In genomic region chrX:47218280-47218919, GRCh38 we compare ENCODE assay signal across 8 cellular contexts. TPM values are rescaled to one million over a fixed set of nuclear protein-coding genes. Genes with fewer than 3 reads are reported as not detected.
DNase-seq lines count a peak whose midpoint lies in the region; ATAC-seq lines count a peak whose summit lies in the region.

TSS of gene CDK16 (plus strand) at chrX:47218681. CDS start at chrX:47223558, 4,877 bp downstream.

- POLR2A ChIA-PET in activated CD8-positive, alpha-beta T cell treated with anti-CD3 and anti-CD28 coated beads, Interleukin-2, amount 10 ng/mL, durations not matched to agents 7 days and 5 days (lab: Charles Lee), result interaction anchor here (0.8 to 4.4 kb wide), 9 partner anchors 10 to 338 kb away, joined by 3 to 42 read pairs (median 4); partner anchors contain the start of genes NDUFB11, RBM10 and USP11

- no peaks in the 10 kb centered on the region for H3K9me3 Mint-ChIP-seq in activated CD8-positive, alpha-beta T cell treated with anti-CD3 and anti-CD28 coated beads, Interleukin-2, amount 10 ng/mL, durations not matched to agents 7 days and 5 days (ENCODE audit: insufficient read depth)

- ATAC-seq in GM19397 (IDR thresholded peaks at IDR 0.05; ENCODE audit: unreplicated experiment) (peak; percentile 47), HG03565 (IDR thresholded peaks at IDR 0.05; ENCODE audit: unreplicated experiment) (peak; percentile 32)
- ATAC-seq in activated CD8-positive, alpha-beta T cell treated with anti-CD3 and anti-CD28 coated beads, Interleukin-2, amount 10 ng/mL, durations not matched to agents 7 days and 5 days, result peak; percentile 54

- H3K4me1 Mint-ChIP-seq in activated CD8-positive, alpha-beta T cell treated with anti-CD3 and anti-CD28 coated beads, Interleukin-2, amount 10 ng/mL, durations not matched to agents 7 days and 5 days (ENCODE audit: low read depth), result peaks cover 39% of the 10 kb centered on the region

- peak within 1 kb of the TSS; percentile 90 for H3K4me3 Mint-ChIP-seq in activated CD8-positive, alpha-beta T cell treated with anti-CD3 and anti-CD28 coated beads, Interleukin-2, amount 10 ng/mL, durations not matched to agents 7 days and 5 days

- DNase-seq in CD1c-positive myeloid dendritic cell (ENCODE audit: extremely low spot score) (peak; percentile 80), NCI-H774 (lab: John Stamatoyannopoulos, UW) (peak; percentile 63), ecto neural progenitor cell (ENCODE audit: low spot score) (peak; percentile 92), lung microvascular endothelial cell (ENCODE audit: low read depth in 2 of 2) (peak; percentile 85 to 93)
- DNase-seq in activated CD8-positive, alpha-beta T cell treated with anti-CD3 and anti-CD28 coated beads, Interleukin-2, amount 10 ng/mL, durations not matched to agents 7 days and 5 days, result peak; percentile 75
- peak; percentile 28 to 66 (median 35) for DNase-seq in stimulated activated CD4-positive, alpha-beta T cell treated with anti-CD3 and anti-CD28 coated beads, TNF-alpha, amount 100 ng/mL, for 48 hours (ENCODE audit: low read depth in 3 of 3)

- peaks cover 55% of the 10 kb centered on the region for H3K36me3 Mint-ChIP-seq in activated CD8-positive, alpha-beta T cell treated with anti-CD3 and anti-CD28 coated beads, Interleukin-2, amount 10 ng/mL, durations not matched to agents 7 days and 5 days (ENCODE audit: low read depth)

- no peaks in the 10 kb centered on the region for H3K27me3 Mint-ChIP-seq in activated CD8-positive, alpha-beta T cell treated with anti-CD3 and anti-CD28 coated beads, Interleukin-2, amount 10 ng/mL, durations not matched to agents 7 days and 5 days (ENCODE audit: low read depth)

- peak within 1 kb of the TSS; percentile 99 for H3K27ac Mint-ChIP-seq in activated CD8-positive, alpha-beta T cell treated with anti-CD3 and anti-CD28 coated beads, Interleukin-2, amount 10 ng/mL, durations not matched to agents 7 days and 5 days

- CTCF ChIA-PET in activated CD8-positive, alpha-beta T cell treated with anti-CD3 and anti-CD28 coated beads, Interleukin-2, amount 10 ng/mL, durations not matched to agents 7 days and 5 days (lab: Charles Lee), result interaction anchor here (1.0 to 2.1 kb wide), 3 partner anchors 24 to 166 kb away, joined by 4 to 10 read pairs (median 5); no protein-coding TSS in a partner anchor

RNA-seq across cellular contexts. Expression of gene CDK16, which starts in this region (rescaled TPM):
- total RNA-seq in activated CD8-positive, alpha-beta T cell treated with anti-CD3 and anti-CD28 coated beads, Interleukin-2, amount 10 ng/mL, durations not matched to agents 7 days and 5 days, result 10 to 100 TPM; 64.3 to 74.7 TPM
- total RNA-seq in lung microvascular endothelial cell, result 37.9 and 39.5 TPM in 2 replicates

Comparison
In these comparisons a context has a peak if more than half of its experiments do, and no peak if none do; other contexts are left out.
1. Peak in every context shown above with its lines: DNase-seq and ATAC-seq.
2. DNase-seq: peak in every context shown above with its lines; median percentile 92 in ecto neural progenitor cell; 89 in lung microvascular endothelial cell; 80 in CD1c-positive myeloid dendritic cell; 75 in activated CD8-positive, alpha-beta T cell treated with anti-CD3 and anti-CD28 coated beads, Interleukin-2, amount 10 ng/mL, durations not matched to agents 7 days and 5 days; 63 in NCI-H774; 35 in stimulated activated CD4-positive, alpha-beta T cell treated with anti-CD3 and anti-CD28 coated beads, TNF-alpha, amount 100 ng/mL, for 48 hours.